ENCODE assay signal across 20 cellular contexts in the genomic region with DNA sequence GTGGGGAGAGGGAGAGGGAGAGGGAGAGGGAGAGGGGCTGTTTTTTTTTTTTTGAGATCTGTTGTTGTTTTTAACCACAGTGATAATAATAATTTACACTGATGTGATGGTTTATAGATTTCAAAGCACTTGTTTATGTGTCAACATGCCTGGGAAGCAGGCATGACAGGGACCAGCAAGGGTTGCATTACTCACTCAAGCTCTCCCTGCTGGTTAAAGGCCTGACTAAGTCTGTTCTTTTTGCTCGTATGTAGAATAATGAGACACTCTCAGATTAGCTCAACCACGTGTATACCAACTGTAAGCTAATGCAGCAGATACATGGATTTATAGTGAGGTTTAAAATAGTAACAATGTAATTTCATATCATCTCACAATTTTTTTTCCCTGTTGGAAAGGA.
DNase-seq lines count a peak whose midpoint lies in the region; ATAC-seq and TF ChIP-seq lines count a peak whose summit lies in the region.
"Had no signal": no experiment of that assay in that cellular context is flagged by ENCODE, and none has a peak within 500 bp of the region (broad histone marks: within the 10 kb centered on the region; RNA-seq: fewer than 3 reads in every experiment).

No MANE protein-coding gene starts in this region.

- H4K20me1 ChIP-seq in osteoblast (ENCODE audit: insufficient read depth, low read length), result no peaks in the 10 kb centered on the region

- H3K36me3 ChIP-seq in osteoblast (ENCODE audit: insufficient read depth, low read length), result no peaks in the 10 kb centered on the region
- H3K36me3 ChIP-seq: MG63 had no signal

- H3K4me2 ChIP-seq in osteoblast (ENCODE audit: insufficient read depth, low read length), result no peak overlapping the region
- H3K4me2 ChIP-seq: PC-9 had no signal

- no peaks in the 10 kb centered on the region for H3K79me2 ChIP-seq in osteoblast (ENCODE audit: insufficient read depth, low read length)

- H3K27me3 ChIP-seq in osteoblast (ENCODE audit: insufficient read depth, low read length), result no peaks in the 10 kb centered on the region
- H3K27me3 ChIP-seq: MG63 had no signal

- no peaks in the 10 kb centered on the region for H3K9me3 ChIP-seq in osteoblast (ENCODE audit: low read depth, low read length)
- H3K9me3 ChIP-seq: MG63 had no signal

- DNase-seq in ELR (ENCODE audit: low read depth), result peak; percentile 21
- peak; percentile 2 for DNase-seq in amniotic epithelial cell (ENCODE audit: low read depth)
- DNase-seq in fibroblast of gingiva (ENCODE audit: low read depth), result peak; percentile 3
- peak; percentile 89 for DNase-seq in osteoblast (ENCODE audit: insufficient read length, low spot score, missing footprints)
- DNase-seq in NCI-H1694 treated with DMSO at 0.1 percent for 48 hours (lab: John Stamatoyannopoulos, UW), result no peak
- DNase-seq in NCI-H446 (lab: John Stamatoyannopoulos, UW), result no peak
- DNase-seq: GDM1, H7, HFFc6, Karpas-422, MG63, NCI-H1417, NCI-H187, NCI-H510A treated with DMSO at 0.1 percent for 48 hours, NCI-H748 treated with DMSO at 0.1 percent for 48 hours, PC-9, RPMI8226, SHP77 had no signal

- no peak for TF ChIP-seq CTCF in osteoblast (IDR thresholded peaks at IDR 0.05; ENCODE audit: extremely low read depth, low read depth, low read length)

- ATAC-seq in GM19035 (IDR thresholded peaks at IDR 0.05; ENCODE audit: unreplicated experiment), result no peak

- H3K27ac ChIP-seq in osteoblast (ENCODE audit: low read depth, low read length), result no peak overlapping the region
- H3K27ac ChIP-seq: C4-2B, PC-9 had no signal

- H3K4me3 ChIP-seq in osteoblast (ENCODE audit: insufficient read depth, low read length), result no peak overlapping the region
- H3K4me3 ChIP-seq: MG63, PC-9 had no signal

- H3K4me1 ChIP-seq in osteoblast (ENCODE audit: insufficient read depth, low read length), result no peaks in the 10 kb centered on the region

- H2AFZ ChIP-seq in osteoblast (ENCODE audit: low read length), result no peak overlapping the region
- H2AFZ ChIP-seq: PC-9 had no signal

Comparison
In these comparisons a context has a peak if more than half of its experiments do, and no peak if none do; other contexts are left out.
1. DNase-seq: peak in ELR (single experiment), amniotic epithelial cell (single experiment), fibroblast of gingiva (single experiment) and osteoblast (single experiment); none in NCI-H1694 treated with DMSO at 0.1 percent for 48 hours (single experiment) and NCI-H446 (0 of 2).